ENCODE assay signal across 1 cellular context in the genomic region with DNA sequence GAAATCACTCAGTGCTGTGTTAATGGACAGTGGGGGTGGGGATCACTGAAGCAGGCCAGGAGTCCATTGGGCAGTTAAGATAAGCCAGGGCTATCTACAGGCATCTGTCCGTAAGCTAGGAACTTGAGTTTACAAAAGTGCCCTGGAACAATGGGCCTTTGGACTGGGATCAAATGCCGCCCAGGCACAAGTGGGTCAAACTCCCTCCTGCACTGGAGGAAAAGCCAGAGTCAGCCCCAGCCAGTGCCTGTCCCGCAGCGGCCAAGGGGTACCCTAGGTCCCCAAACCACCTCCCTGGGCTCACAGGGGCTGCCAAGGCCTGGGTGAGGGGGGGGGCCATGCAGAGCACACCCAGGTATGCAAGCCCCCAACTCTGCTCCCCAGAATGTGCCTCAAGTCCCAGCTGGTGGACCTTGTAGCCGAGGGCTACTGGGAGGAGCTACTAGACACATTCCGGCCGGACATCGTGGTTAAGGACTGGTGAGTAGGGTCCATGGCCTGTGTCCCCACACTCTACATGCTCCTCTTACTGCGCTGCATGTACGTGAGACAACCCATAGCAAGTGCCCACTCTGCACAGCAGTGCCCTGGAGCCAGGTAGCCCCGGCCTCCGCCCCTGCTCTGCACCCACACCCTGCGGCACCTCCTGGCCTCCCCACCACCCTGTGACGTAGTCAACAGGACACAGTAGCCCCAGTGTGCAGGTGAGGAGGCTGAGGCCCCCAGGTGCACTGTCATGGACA.
A peak's percentile ranks its signal among the peaks of the same experiment; 100 is the strongest.
TF ChIP-seq lines count a peak whose summit lies in the region.

No MANE protein-coding gene starts in this region.

TF ChIP-seq in K562, 482 proteins besides CTCF, POLR2A, EP300 and RAD21 (continued from another document and continues in another):
- TF ChIP-seq WHSC1 (IDR thresholded peaks at IDR 0.05; ENCODE audit: low read length) (no peak), NEUROD1 (IDR thresholded peaks at IDR 0.05; ENCODE audit: borderline replicate concordance, low read depth, low read length, partially characterized antibody) (peak; percentile 54), MEF2D (tag; conservative IDR thresholded peaks at IDR 0.05; ENCODE audit: low read depth) (0 out of 2 replicates have a peak, but pooled peaks have one; percentile 36), CBFA2T2 (conservative IDR thresholded peaks at IDR 0.05) (peak; percentile 87), ZNF75A (CRISPR knock-in tag; IDR thresholded peaks at IDR 0.05) (no peak), HDAC1 (IDR thresholded peaks at IDR 0.05) (peak in 1 of 2 experiments; percentile 69; a peak in 2 of 4 replicates), CBX3 (IDR thresholded peaks at IDR 0.05; ENCODE audit: borderline replicate concordance in 1 of 2, low read length in 2 of 2) (0 out of 3 replicates have a peak, but pooled peaks of 1 of the 2 experiments have one; percentile 51), SMARCE1 (IDR thresholded peaks at IDR 0.05) (peak; percentile 76), ILK (tag; IDR thresholded peaks at IDR 0.05; ENCODE audit: borderline replicate concordance, low read depth) (no peak), ZNF24 (IDR thresholded peaks at IDR 0.05) (peak; percentile 75), MTA1 (IDR thresholded peaks at IDR 0.05; ENCODE audit: borderline replicate concordance) (peak; percentile 53; the same call in 1 of the 2 replicates), ZNF239 (CRISPR knock-in tag; IDR thresholded peaks at IDR 0.05) (no peak), CTBP1 (IDR thresholded peaks at IDR 0.05; ENCODE audit: borderline replicate concordance) (peak; percentile 77; the same call in 1 of the 2 replicates), ZNF77 (CRISPR knock-in tag; IDR thresholded peaks at IDR 0.05) (no peak), SRSF9 (IDR thresholded peaks at IDR 0.05; ENCODE audit: borderline replicate concordance, low read depth, low read length) (no peak), RNF2 (IDR thresholded peaks at IDR 0.05) (peak; percentile 73), E2F3 (CRISPR knock-in tag; IDR thresholded peaks at IDR 0.05) (no peak), ZNF668 (CRISPR knock-in tag; IDR thresholded peaks at IDR 0.05) (0 out of 2 replicates have a peak, but pooled peaks have one; percentile 20), ZNF23 (CRISPR knock-in tag; IDR thresholded peaks at IDR 0.05) (no peak), POLR3A (IDR thresholded peaks at IDR 0.05; ENCODE audit: borderline replicate concordance, extremely low read depth, insufficient read depth, insufficient read length) (no peak), BHLHE40 (IDR thresholded peaks at IDR 0.05; ENCODE audit: low read length) (peak; percentile 42), MAFG (tag; conservative IDR thresholded peaks at IDR 0.05) (no peak), ZNF253 (CRISPR knock-in tag; conservative IDR thresholded peaks at IDR 0.05) (no peak), ZFX (CRISPR knock-in tag; IDR thresholded peaks at IDR 0.05) (peak; percentile 33; the same call in 1 of the 2 replicates), SAP30 (IDR thresholded peaks at IDR 0.05; ENCODE audit: borderline replicate concordance, insufficient read depth, low read depth, low read length, poor library complexity, severe bottlenecking) (no peak), ZBTB1 (CRISPR knock-in tag; IDR thresholded peaks at IDR 0.05; ENCODE audit: borderline replicate concordance, low read depth) (no peak), ATF7 (IDR thresholded peaks at IDR 0.05) (peak; percentile 46; the same call in 1 of the 2 replicates), NFIC (IDR thresholded peaks at IDR 0.05) (peak; percentile 76), MCM2 (IDR thresholded peaks at IDR 0.05; ENCODE audit: low read depth) (no peak), FOXA3 (CRISPR knock-in tag; conservative IDR thresholded peaks at IDR 0.05 in 1 of 2, IDR thresholded peaks at IDR 0.05 in 1 of 2) (no peak), MAFK (IDR thresholded peaks at IDR 0.05; ENCODE audit: low read length) (no peak), XRCC3 (IDR thresholded peaks at IDR 0.05) (no peak)
- TF ChIP-seq, protein P1, sequence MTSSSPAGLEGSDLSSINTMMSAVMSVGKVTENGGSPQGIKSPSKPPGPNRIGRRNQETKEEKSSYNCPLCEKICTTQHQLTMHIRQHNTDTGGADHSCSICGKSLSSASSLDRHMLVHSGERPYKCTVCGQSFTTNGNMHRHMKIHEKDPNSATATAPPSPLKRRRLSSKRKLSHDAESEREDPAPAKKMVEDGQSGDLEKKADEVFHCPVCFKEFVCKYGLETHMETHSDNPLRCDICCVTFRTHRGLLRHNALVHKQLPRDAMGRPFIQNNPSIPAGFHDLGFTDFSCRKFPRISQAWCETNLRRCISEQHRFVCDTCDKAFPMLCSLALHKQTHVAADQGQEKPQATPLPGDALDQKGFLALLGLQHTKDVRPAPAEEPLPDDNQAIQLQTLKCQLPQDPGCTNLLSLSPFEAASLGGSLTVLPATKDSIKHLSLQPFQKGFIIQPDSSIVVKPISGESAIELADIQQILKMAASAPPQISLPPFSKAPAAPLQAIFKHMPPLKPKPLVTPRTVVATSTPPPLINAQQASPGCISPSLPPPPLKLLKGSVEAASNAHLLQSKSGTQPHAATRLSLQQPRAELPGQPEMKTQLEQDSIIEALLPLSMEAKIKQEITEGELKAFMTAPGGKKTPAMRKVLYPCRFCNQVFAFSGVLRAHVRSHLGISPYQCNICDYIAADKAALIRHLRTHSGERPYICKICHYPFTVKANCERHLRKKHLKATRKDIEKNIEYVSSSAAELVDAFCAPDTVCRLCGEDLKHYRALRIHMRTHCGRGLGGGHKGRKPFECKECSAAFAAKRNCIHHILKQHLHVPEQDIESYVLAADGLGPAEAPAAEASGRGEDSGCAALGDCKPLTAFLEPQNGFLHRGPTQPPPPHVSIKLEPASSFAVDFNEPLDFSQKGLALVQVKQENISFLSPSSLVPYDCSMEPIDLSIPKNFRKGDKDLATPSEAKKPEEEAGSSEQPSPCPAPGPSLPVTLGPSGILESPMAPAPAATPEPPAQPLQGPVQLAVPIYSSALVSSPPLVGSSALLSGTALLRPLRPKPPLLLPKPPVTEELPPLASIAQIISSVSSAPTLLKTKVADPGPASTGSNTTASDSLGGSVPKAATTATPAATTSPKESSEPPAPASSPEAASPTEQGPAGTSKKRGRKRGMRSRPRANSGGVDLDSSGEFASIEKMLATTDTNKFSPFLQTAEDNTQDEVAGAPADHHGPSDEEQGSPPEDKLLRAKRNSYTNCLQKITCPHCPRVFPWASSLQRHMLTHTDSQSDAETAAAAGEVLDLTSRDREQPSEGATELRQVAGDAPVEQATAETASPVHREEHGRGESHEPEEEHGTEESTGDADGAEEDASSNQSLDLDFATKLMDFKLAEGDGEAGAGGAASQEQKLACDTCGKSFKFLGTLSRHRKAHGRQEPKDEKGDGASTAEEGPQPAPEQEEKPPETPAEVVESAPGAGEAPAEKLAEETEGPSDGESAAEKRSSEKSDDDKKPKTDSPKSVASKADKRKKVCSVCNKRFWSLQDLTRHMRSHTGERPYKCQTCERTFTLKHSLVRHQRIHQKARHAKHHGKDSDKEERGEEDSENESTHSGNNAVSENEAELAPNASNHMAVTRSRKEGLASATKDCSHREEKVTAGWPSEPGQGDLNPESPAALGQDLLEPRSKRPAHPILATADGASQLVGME (CRISPR knock-in tag; IDR thresholded peaks at IDR 0.05), result 0 out of 2 replicates have a peak, but pooled peaks have one; percentile 42
- TF ChIP-seq, protein P2, sequence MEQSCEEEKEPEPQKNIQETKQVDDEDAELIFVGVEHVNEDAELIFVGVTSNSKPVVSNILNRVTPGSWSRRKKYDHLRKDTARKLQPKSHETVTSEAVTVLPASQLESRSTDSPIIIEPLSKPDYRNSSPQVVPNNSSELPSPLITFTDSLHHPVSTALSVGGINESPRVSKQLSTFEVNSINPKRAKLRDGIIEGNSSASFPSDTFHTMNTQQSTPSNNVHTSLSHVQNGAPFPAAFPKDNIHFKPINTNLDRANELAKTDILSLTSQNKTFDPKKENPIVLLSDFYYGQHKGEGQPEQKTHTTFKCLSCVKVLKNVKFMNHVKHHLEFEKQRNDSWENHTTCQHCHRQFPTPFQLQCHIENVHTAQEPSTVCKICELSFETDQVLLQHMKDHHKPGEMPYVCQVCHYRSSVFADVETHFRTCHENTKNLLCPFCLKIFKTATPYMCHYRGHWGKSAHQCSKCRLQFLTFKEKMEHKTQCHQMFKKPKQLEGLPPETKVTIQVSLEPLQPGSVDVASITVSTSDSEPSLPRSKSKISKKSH (CRISPR knock-in tag; IDR thresholded peaks at IDR 0.05), result no peak
- TF ChIP-seq, protein P3, sequence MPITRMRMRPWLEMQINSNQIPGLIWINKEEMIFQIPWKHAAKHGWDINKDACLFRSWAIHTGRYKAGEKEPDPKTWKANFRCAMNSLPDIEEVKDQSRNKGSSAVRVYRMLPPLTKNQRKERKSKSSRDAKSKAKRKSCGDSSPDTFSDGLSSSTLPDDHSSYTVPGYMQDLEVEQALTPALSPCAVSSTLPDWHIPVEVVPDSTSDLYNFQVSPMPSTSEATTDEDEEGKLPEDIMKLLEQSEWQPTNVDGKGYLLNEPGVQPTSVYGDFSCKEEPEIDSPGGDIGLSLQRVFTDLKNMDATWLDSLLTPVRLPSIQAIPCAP (CRISPR knock-in tag; IDR thresholded peaks at IDR 0.05; ENCODE audit: borderline replicate concordance), result no peak
- TF ChIP-seq, protein P4, sequence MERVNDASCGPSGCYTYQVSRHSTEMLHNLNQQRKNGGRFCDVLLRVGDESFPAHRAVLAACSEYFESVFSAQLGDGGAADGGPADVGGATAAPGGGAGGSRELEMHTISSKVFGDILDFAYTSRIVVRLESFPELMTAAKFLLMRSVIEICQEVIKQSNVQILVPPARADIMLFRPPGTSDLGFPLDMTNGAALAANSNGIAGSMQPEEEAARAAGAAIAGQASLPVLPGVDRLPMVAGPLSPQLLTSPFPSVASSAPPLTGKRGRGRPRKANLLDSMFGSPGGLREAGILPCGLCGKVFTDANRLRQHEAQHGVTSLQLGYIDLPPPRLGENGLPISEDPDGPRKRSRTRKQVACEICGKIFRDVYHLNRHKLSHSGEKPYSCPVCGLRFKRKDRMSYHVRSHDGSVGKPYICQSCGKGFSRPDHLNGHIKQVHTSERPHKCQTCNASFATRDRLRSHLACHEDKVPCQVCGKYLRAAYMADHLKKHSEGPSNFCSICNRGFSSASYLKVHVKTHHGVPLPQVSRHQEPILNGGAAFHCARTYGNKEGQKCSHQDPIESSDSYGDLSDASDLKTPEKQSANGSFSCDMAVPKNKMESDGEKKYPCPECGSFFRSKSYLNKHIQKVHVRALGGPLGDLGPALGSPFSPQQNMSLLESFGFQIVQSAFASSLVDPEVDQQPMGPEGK (CRISPR knock-in tag; IDR thresholded peaks at IDR 0.05; ENCODE audit: borderline replicate concordance), result no peak
- TF ChIP-seq, protein P5, sequence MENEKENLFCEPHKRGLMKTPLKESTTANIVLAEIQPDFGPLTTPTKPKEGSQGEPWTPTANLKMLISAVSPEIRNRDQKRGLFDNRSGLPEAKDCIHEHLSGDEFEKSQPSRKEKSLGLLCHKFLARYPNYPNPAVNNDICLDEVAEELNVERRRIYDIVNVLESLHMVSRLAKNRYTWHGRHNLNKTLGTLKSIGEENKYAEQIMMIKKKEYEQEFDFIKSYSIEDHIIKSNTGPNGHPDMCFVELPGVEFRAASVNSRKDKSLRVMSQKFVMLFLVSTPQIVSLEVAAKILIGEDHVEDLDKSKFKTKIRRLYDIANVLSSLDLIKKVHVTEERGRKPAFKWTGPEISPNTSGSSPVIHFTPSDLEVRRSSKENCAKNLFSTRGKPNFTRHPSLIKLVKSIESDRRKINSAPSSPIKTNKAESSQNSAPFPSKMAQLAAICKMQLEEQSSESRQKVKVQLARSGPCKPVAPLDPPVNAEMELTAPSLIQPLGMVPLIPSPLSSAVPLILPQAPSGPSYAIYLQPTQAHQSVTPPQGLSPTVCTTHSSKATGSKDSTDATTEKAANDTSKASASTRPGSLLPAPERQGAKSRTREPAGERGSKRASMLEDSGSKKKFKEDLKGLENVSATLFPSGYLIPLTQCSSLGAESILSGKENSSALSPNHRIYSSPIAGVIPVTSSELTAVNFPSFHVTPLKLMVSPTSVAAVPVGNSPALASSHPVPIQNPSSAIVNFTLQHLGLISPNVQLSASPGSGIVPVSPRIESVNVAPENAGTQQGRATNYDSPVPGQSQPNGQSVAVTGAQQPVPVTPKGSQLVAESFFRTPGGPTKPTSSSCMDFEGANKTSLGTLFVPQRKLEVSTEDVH (IDR thresholded peaks at IDR 0.05; ENCODE audit: low read depth, partially characterized antibody), result peak; percentile 65
- TF ChIP-seq, protein P6, sequence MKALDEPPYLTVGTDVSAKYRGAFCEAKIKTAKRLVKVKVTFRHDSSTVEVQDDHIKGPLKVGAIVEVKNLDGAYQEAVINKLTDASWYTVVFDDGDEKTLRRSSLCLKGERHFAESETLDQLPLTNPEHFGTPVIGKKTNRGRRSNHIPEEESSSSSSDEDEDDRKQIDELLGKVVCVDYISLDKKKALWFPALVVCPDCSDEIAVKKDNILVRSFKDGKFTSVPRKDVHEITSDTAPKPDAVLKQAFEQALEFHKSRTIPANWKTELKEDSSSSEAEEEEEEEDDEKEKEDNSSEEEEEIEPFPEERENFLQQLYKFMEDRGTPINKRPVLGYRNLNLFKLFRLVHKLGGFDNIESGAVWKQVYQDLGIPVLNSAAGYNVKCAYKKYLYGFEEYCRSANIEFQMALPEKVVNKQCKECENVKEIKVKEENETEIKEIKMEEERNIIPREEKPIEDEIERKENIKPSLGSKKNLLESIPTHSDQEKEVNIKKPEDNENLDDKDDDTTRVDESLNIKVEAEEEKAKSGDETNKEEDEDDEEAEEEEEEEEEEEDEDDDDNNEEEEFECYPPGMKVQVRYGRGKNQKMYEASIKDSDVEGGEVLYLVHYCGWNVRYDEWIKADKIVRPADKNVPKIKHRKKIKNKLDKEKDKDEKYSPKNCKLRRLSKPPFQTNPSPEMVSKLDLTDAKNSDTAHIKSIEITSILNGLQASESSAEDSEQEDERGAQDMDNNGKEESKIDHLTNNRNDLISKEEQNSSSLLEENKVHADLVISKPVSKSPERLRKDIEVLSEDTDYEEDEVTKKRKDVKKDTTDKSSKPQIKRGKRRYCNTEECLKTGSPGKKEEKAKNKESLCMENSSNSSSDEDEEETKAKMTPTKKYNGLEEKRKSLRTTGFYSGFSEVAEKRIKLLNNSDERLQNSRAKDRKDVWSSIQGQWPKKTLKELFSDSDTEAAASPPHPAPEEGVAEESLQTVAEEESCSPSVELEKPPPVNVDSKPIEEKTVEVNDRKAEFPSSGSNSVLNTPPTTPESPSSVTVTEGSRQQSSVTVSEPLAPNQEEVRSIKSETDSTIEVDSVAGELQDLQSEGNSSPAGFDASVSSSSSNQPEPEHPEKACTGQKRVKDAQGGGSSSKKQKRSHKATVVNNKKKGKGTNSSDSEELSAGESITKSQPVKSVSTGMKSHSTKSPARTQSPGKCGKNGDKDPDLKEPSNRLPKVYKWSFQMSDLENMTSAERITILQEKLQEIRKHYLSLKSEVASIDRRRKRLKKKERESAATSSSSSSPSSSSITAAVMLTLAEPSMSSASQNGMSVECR (CRISPR knock-in tag; IDR thresholded peaks at IDR 0.05), result peak; percentile 49; the same call in 1 of the 2 replicates
- TF ChIP-seq, protein P7, sequence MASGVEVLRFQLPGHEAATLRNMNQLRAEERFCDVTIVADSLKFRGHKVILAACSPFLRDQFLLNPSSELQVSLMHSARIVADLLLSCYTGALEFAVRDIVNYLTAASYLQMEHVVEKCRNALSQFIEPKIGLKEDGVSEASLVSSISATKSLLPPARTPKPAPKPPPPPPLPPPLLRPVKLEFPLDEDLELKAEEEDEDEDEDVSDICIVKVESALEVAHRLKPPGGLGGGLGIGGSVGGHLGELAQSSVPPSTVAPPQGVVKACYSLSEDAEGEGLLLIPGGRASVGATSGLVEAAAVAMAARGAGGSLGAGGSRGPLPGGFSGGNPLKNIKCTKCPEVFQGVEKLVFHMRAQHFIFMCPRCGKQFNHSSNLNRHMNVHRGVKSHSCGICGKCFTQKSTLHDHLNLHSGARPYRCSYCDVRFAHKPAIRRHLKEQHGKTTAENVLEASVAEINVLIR (CRISPR knock-in tag; IDR thresholded peaks at IDR 0.05), result no peak
